ENCODE assay signal across 36 cellular contexts in the genomic region with DNA sequence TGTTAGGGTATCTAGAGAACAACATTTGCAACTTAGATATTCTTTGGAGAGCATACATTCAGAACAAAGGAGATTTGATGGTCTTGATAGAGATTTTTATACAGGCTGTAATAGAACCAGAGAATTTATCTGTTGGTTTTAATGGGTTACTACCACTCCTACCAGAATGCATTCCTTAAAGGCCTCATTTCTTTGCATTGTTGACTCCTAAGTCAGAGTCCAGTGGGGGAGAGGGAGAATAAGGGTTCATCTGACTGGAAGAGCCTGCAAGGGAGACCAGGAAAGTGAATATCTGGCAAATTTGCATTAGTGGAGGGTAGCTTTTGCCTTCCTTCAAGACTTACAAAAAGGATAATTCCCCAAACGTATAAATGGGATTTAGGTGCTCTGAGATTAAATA. TPM values are rescaled to one million over a fixed set of nuclear protein-coding genes. Genes with fewer than 3 reads are reported as not detected.
A peak's percentile ranks its signal among the peaks of the same experiment; 100 is the strongest.
DNase-seq lines count a peak whose midpoint lies in the region; ATAC-seq and TF ChIP-seq lines count a peak whose summit lies in the region.
"Had no signal": no experiment of that assay in that cellular context is flagged by ENCODE, and none has a peak within 500 bp of the region (broad histone marks: within the 10 kb centered on the region; RNA-seq: fewer than 3 reads in every experiment).

No MANE protein-coding gene starts in this region.

- H3K36me3 ChIP-seq in Caco-2 (ENCODE audit: control insufficient read depth, insufficient read depth, low read length), result no peaks in the 10 kb centered on the region
- H3K36me3 ChIP-seq: stomach, thyroid gland, uterus had no signal

- H3K4me1 Mint-ChIP-seq in Caco-2 (ENCODE audit: low read depth, unreplicated experiment) (peaks cover 20% of the 10 kb centered on the region), HFFc6 (ENCODE audit: low read depth) (peaks cover 35% of the 10 kb centered on the region)
- H3K4me1 Mint-ChIP-seq: neural progenitor cell had no signal

- TSS peak; percentile 12 for BruUV-seq in Caco-2 (replicated peaks; lab: Mats Ljungman, UMichigan)

- 83 to 91% methylated on average over 1 of the region's 1 CpG for WGBS in lower leg skin, 2 donors

- H3K4me3 ChIP-seq in Caco-2 (ENCODE audit: low read depth, low read length) (no peak overlapping the region), choroid plexus epithelial cell (ENCODE audit: low read depth, low read length) (no peak overlapping the region), lower leg skin (ENCODE audit: low read depth, poor library complexity, severe bottlenecking) (no peak overlapping the region)
- H3K4me3 ChIP-seq: coronary artery, GM23338, neural progenitor cell, stomach, thyroid gland, uterus had no signal

- DNase-seq in Caco-2 (peak in 1 of 2 experiments; percentile 47), HFFc6 (peak; percentile 32), choroid plexus epithelial cell (ENCODE audit: low read depth) (peak; percentile 29), renal cortical epithelial cell (ENCODE audit: low read depth) (peak; percentile 78), lower leg skin (ENCODE audit: low spot score in 2 of 2) (no peak)
- DNase-seq: activated CD4-positive, alpha-beta T cell treated with anti-CD3 and anti-CD28 coated beads, Interleukin-2, amount 50 U/mL, for 48 hours; activated CD4-positive, CD25-positive, alpha-beta regulatory T cell treated with anti-CD3 and anti-CD28 coated beads, Interleukin-2, amount 50 U/mL, for 72 hours; activated CD8-positive, alpha-beta memory T cell treated with anti-CD3 and anti-CD28 coated beads, Interleukin-2, amount 50 U/mL, for 48 hours; activated naive CD4-positive, alpha-beta T cell treated with anti-CD3 and anti-CD28 coated beads, Interleukin-2, amount 50 U/mL, for 16 hours; amniotic stem cell; C1 segment of cervical spinal cord; DMS53; effector CD8-positive, alpha-beta T cell; GF-D8; hippocampal formation; left colon; mesendoderm; MM.1S; NCI-H1417 treated with DMSO at 0.1 percent for 48 hours; NCI-H2029 treated with DMSO at 0.1 percent for 48 hours; NCI-H526 treated with DMSO at 0.1 percent for 48 hours; posterior cingulate gyrus; right cardiac atrium; Right ventricle myocardium superior; stimulated activated CD4-positive, alpha-beta T cell treated with anti-CD3 and anti-CD28 coated beads, Interleukin-2, amount 100 ng/mL, for 48 hours; stomach; T-helper 2 cell; thyroid gland; uterus had no signal

- peak overlapping the region; percentile 79 for H3K27ac Mint-ChIP-seq in Caco-2 (ENCODE audit: unreplicated experiment)
- H3K27ac Mint-ChIP-seq in HFFc6, result peak overlapping the region; percentile 42
- H3K27ac Mint-ChIP-seq: GM23338, neural progenitor cell had no signal

- H3K27me3 Mint-ChIP-seq in Caco-2 (ENCODE audit: insufficient read depth, unreplicated experiment) (no peaks in the 10 kb centered on the region), HFFc6 (ENCODE audit: insufficient read depth) (no peaks in the 10 kb centered on the region)

- peaks cover 23% of the 10 kb centered on the region for H3K36me3 Mint-ChIP-seq in Caco-2 (ENCODE audit: insufficient read depth, unreplicated experiment)
- peaks cover 30% of the 10 kb centered on the region for H3K36me3 Mint-ChIP-seq in HFFc6 (ENCODE audit: low read depth)

- no peak for TF ChIP-seq CTCF in Caco-2 (IDR thresholded peaks at IDR 0.05; ENCODE audit: insufficient read depth in 1 of 2, low read depth in 1 of 2, low read length in 1 of 2, severe bottlenecking in 1 of 2, unreplicated experiment in 1 of 2)
- no peak for TF ChIP-seq CTCF in HFFc6 (IDR thresholded peaks at IDR 0.05)
- no peak for TF ChIP-seq CTCF in choroid plexus epithelial cell (conservative IDR thresholded peaks at IDR 0.05; ENCODE audit: low read depth, low read length)
- TF ChIP-seq CTCF in lower leg skin (IDR thresholded peaks at IDR 0.05), result no peak

- CTCF ChIA-PET in Caco-2 (lab: Charles Lee), result no interaction called here

- ATAC-seq in HG02610 (IDR thresholded peaks at IDR 0.05; ENCODE audit: unreplicated experiment), result no peak
- ATAC-seq in GM19397 (IDR thresholded peaks at IDR 0.05; ENCODE audit: unreplicated experiment), result no peak
- ATAC-seq: GM23338, Panc1, right cardiac atrium, SK-N-SH treated with all-trans-retinoic acid at 6 μM for 48 hours had no signal

- peak overlapping the region; percentile 6 for H3K4me3 Mint-ChIP-seq in Caco-2 (ENCODE audit: unreplicated experiment)
- H3K4me3 Mint-ChIP-seq in HFFc6, result no peak overlapping the region; the same call in 1 of the 2 replicates
- H3K4me3 Mint-ChIP-seq: GM23338, neural progenitor cell had no signal

- H3K9me3 Mint-ChIP-seq in Caco-2 (ENCODE audit: unreplicated experiment) (peaks cover 27% of the 10 kb centered on the region), HFFc6 (peaks cover 6% of the 10 kb centered on the region)

- POLR2A ChIA-PET in Caco-2 (lab: Charles Lee), result no interaction called here

- H3K4me1 ChIP-seq in Caco-2, result peaks cover 29% of the 10 kb centered on the region
- H3K4me1 ChIP-seq: neural progenitor cell had no signal

- peaks cover 3% of the 10 kb centered on the region for H3K9me3 ChIP-seq in Caco-2
- H3K9me3 ChIP-seq: thyroid gland had no signal

- intact Hi-C loops in Caco-2 (cut with micrococcal nuclease; ENCODE audit: unreplicated experiment) (no loop called here), lower leg skin (cut with DNase I; ENCODE audit: low total_unique reads) (no loop called here)

- no peaks in the 10 kb centered on the region for H3K27me3 ChIP-seq in Caco-2 (replicated peaks; ENCODE audit: control insufficient read depth, insufficient read depth, low read length)
- H3K27me3 ChIP-seq: neural progenitor cell, stomach, thyroid gland, uterus had no signal

- no peak for TF ChIP-seq POLR2A in lower leg skin (IDR thresholded peaks at IDR 0.05)

RNA-seq across cellular contexts. Expression of gene AGPS, which starts 29.7 kb away (rescaled TPM):
- total RNA-seq in Caco-2 (2022) (102 and 105 TPM in 2 replicates), renal cortical epithelial cell (81.1 and 95.4 TPM in 2 replicates), lower leg skin (10 to 100 TPM; 14.1 to 29.8 (median 21.0) TPM)
- 10 to 100 TPM; 36.0 to 47.6 (median 43.1) TPM for total RNA-seq in HFFc6 (2021; fragmentation: NEBNext Ultra II Directional; extraction: Animal tissue kit (Norgen Biotek cat#: 25700))

Comparison
In these comparisons a context has a peak if more than half of its experiments do, and no peak if none do; other contexts are left out.
1. DNase-seq: peak in HFFc6 (single experiment), choroid plexus epithelial cell (single experiment) and renal cortical epithelial cell (single experiment); none in lower leg skin (0 of 2).